In genomic region chr6:42368156-42368555, GRCh38 we compare ENCODE assay signal across 9 cellular contexts.
DNase-seq lines count a peak whose midpoint lies in the region; ATAC-seq and TF ChIP-seq lines count a peak whose summit lies in the region.
"Had no signal": no experiment of that assay in that cellular context is flagged by ENCODE, and none has a peak within 500 bp of the region (broad histone marks: within the 10 kb centered on the region; RNA-seq: fewer than 3 reads in every experiment).

No MANE protein-coding gene starts in this region.

- H3K9me3 ChIP-seq in vagina = no peaks in the 10 kb centered on the region

- peak overlapping the region; percentile 96 for H3K27ac Mint-ChIP-seq in activated CD4-positive, alpha-beta memory T cell treated with anti-CD3 and anti-CD28 coated beads, Interleukin-2, amount 10 ng/mL, durations not matched to agents 7 days and 5 days
- peak overlapping the region; percentile 1 for H3K27ac Mint-ChIP-seq in mesothelial cell of epicardium

- H3K4me3 ChIP-seq in vagina = no peak overlapping the region

- peaks cover 47% of the 10 kb centered on the region for H3K4me1 ChIP-seq in vagina

- ATAC-seq in HG02610 (IDR thresholded peaks at IDR 0.05; ENCODE audit: unreplicated experiment) = no peak
- ATAC-seq: HepG2 had no signal

- peaks cover 24% of the 10 kb centered on the region for H3K36me3 Mint-ChIP-seq in activated CD4-positive, alpha-beta memory T cell treated with anti-CD3 and anti-CD28 coated beads, Interleukin-2, amount 10 ng/mL, durations not matched to agents 7 days and 5 days (ENCODE audit: low read depth)
- H3K36me3 Mint-ChIP-seq in mesothelial cell of epicardium = peaks cover 3% of the 10 kb centered on the region

- H3K4me1 Mint-ChIP-seq in activated CD4-positive, alpha-beta memory T cell treated with anti-CD3 and anti-CD28 coated beads, Interleukin-2, amount 10 ng/mL, durations not matched to agents 7 days and 5 days = peaks cover 80% of the 10 kb centered on the region
- H3K4me1 Mint-ChIP-seq in mesothelial cell of epicardium = peaks cover 16% of the 10 kb centered on the region

- CTCF ChIA-PET in activated CD4-positive, alpha-beta memory T cell treated with anti-CD3 and anti-CD28 coated beads, Interleukin-2, amount 10 ng/mL, durations not matched to agents 7 days and 5 days (lab: Charles Lee) = interaction anchor here (0.9 to 2.7 kb wide), 7 partner anchors 8 to 163 kb away, joined by 3 to 11 read pairs (median 4); no protein-coding TSS in a partner anchor

- H3K9me3 Mint-ChIP-seq in activated CD4-positive, alpha-beta memory T cell treated with anti-CD3 and anti-CD28 coated beads, Interleukin-2, amount 10 ng/mL, durations not matched to agents 7 days and 5 days = no peaks in the 10 kb centered on the region
- H3K9me3 Mint-ChIP-seq in mesothelial cell of epicardium = no peaks in the 10 kb centered on the region

- peak overlapping the region; percentile 66 for H3K4me3 Mint-ChIP-seq in activated CD4-positive, alpha-beta memory T cell treated with anti-CD3 and anti-CD28 coated beads, Interleukin-2, amount 10 ng/mL, durations not matched to agents 7 days and 5 days
- H3K4me3 Mint-ChIP-seq in mesothelial cell of epicardium = no peak overlapping the region

- H3K36me3 ChIP-seq in vagina = no peaks in the 10 kb centered on the region

- POLR2A ChIA-PET in activated CD4-positive, alpha-beta memory T cell treated with anti-CD3 and anti-CD28 coated beads, Interleukin-2, amount 10 ng/mL, durations not matched to agents 7 days and 5 days (lab: Charles Lee) = interaction anchor here (0.6 to 4.6 kb wide), 20 partner anchors 9 to 196 kb away, joined by 3 to 67 read pairs (median 4); partner anchors contain the start of gene UBR2

- TF ChIP-seq CTCF in mesothelial cell of epicardium (IDR thresholded peaks at IDR 0.05; ENCODE audit: unreplicated experiment) = no peak
- no peak for TF ChIP-seq CTCF in vagina (IDR thresholded peaks at IDR 0.05)

- H3K27me3 Mint-ChIP-seq in activated CD4-positive, alpha-beta memory T cell treated with anti-CD3 and anti-CD28 coated beads, Interleukin-2, amount 10 ng/mL, durations not matched to agents 7 days and 5 days = no peaks in the 10 kb centered on the region
- no peaks in the 10 kb centered on the region for H3K27me3 Mint-ChIP-seq in mesothelial cell of epicardium (ENCODE audit: low read depth)

- H3K27me3 ChIP-seq in vagina = no peaks in the 10 kb centered on the region

- intact Hi-C loops in vagina (cut with DNase I) = no loop called here

- H3K27ac ChIP-seq in vagina = no peak overlapping the region

- peak; percentile 78 for DNase-seq in stimulated activated naive CD4-positive, alpha-beta T cell treated with Interleukin-2 at 50 U/mL for 16 hours (lab: John Stamatoyannopoulos, UW)
- no peak for DNase-seq in stimulated activated naive CD4-positive, alpha-beta T cell (lab: John Stamatoyannopoulos, UW)
- peak; percentile 56 for DNase-seq in activated CD4-positive, alpha-beta memory T cell treated with anti-CD3 and anti-CD28 coated beads, Interleukin-2, amount 10 ng/mL, durations not matched to agents 7 days and 5 days
- DNase-seq in mesothelial cell of epicardium (ENCODE audit: low spot score in 2 of 2, unreplicated experiment in 2 of 2) (no peak), DMS79 (lab: John Stamatoyannopoulos, UW) (no peak), vagina (ENCODE audit: extremely low spot score in 2 of 2) (no peak), NCI-H446 (lab: John Stamatoyannopoulos, UW) (no peak)

- TF ChIP-seq POLR2A in vagina (IDR thresholded peaks at IDR 0.05) = no peak

Comparison
In these comparisons a context has a peak if more than half of its experiments do, and no peak if none do; other contexts are left out.
1. DNase-seq: peak in stimulated activated naive CD4-positive, alpha-beta T cell treated with Interleukin-2 at 50 U/mL for 16 hours (single experiment) and activated CD4-positive, alpha-beta memory T cell treated with anti-CD3 and anti-CD28 coated beads, Interleukin-2, amount 10 ng/mL, durations not matched to agents 7 days and 5 days (single experiment); none in stimulated activated naive CD4-positive, alpha-beta T cell (0 of 6), mesothelial cell of epicardium (0 of 2), DMS79 (single experiment), vagina (0 of 2) and NCI-H446 (0 of 2).